In the genomic region with DNA sequence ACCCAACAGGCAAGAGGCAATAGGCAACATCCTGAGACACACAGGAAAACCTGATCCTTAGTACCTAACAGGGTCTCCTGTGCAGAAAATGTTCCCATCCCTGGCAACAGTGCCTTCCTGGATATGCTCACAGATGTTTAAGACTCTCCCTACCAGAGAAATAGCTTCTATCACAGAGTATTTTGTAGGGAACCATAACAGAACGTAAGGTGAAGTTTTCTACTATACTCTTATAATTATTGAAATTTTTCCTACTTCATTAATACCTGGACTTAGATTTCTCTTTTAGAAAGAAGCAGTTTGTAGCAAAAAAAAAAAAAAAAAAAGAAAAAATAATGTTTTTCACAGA, we compare ENCODE assay signal across 17 cellular contexts. TPM values are rescaled to one million over a fixed set of nuclear protein-coding genes. Genes with fewer than 3 reads are reported as not detected.
A peak's percentile ranks its signal among the peaks of the same experiment; 100 is the strongest.
DNase-seq lines count a peak whose midpoint lies in the region; ATAC-seq and TF ChIP-seq lines count a peak whose summit lies in the region.
"Had no signal": no experiment of that assay in that cellular context is flagged by ENCODE, and none has a peak within 500 bp of the region (broad histone marks: within the 10 kb centered on the region; RNA-seq: fewer than 3 reads in every experiment).

No MANE protein-coding gene starts in this region.

- TF ChIP-seq CTCF in CD14-positive monocyte (IDR thresholded peaks at IDR 0.05) (no peak), SU-DHL-6 (IDR thresholded peaks at IDR 0.05; ENCODE audit: insufficient read depth, low read length, poor library complexity, severe bottlenecking) (no peak)

- peak overlapping the region; percentile 56 for H3K4me2 ChIP-seq in SU-DHL-6 (ENCODE audit: low read depth, low read length, poor library complexity, severe bottlenecking)

- H3K36me3 ChIP-seq in SU-DHL-6 (ENCODE audit: low read length), result no peaks in the 10 kb centered on the region

- peaks cover 40% of the 10 kb centered on the region for H3K4me1 Mint-ChIP-seq in CD14-positive monocyte
- peaks cover 10 to 22% (median 20%) of the 10 kb centered on the region in 3 donors for H3K4me1 Mint-ChIP-seq in naive B cell

- H3K27me3 ChIP-seq in SU-DHL-6 (ENCODE audit: low read length), result no peaks in the 10 kb centered on the region
- H3K27me3 ChIP-seq: foreskin keratinocyte, testis had no signal

- H3K4me3 Mint-ChIP-seq in CD14-positive monocyte (peak overlapping the region in 1 of 2 donors; percentile 85), naive B cell (peak overlapping the region in 6 of 8 donors; percentile 65 to 82 (median 71))

- H3K27ac Mint-ChIP-seq in CD14-positive monocyte (peak overlapping the region; percentile 92 to 98 (median 93)), naive B cell (peak overlapping the region in 4 of 6 donors; percentile 24 to 82 (median 73))

- ATAC-seq in HG02943 (IDR thresholded peaks at IDR 0.05; ENCODE audit: low read depth, unreplicated experiment) (peak; percentile 2), naive B cell (ENCODE audit: low read depth in 2 of 2) (no peak), HG03342 (IDR thresholded peaks at IDR 0.05; ENCODE audit: unreplicated experiment) (no peak), HG03097 (IDR thresholded peaks at IDR 0.05; ENCODE audit: low FRiP score, unreplicated experiment) (no peak)
- ATAC-seq: foreskin keratinocyte had no signal

- H4K20me1 ChIP-seq in SU-DHL-6 (ENCODE audit: low read depth, low read length), result no peaks in the 10 kb centered on the region

- H3K9me3 Mint-ChIP-seq in CD14-positive monocyte (no peaks in the 10 kb centered on the region), naive B cell (peaks cover 0 to 5% (median 0%) of the 10 kb centered on the region in 7 donors)

- no peak overlapping the region for H2AFZ ChIP-seq in SU-DHL-6 (ENCODE audit: low read depth, low read length, severe bottlenecking)

- no peaks in the 10 kb centered on the region for H3K79me2 ChIP-seq in SU-DHL-6 (ENCODE audit: insufficient read depth, low read length)

- DNase-seq in CD14-positive monocyte (ENCODE audit: low spot score) (no peak), naive B cell (no peak), T-helper 9 cell (no peak), SIG-M5 treated with dmso at 0.1 percent for 504 hours (lab: John Stamatoyannopoulos, UW; ENCODE audit: unreplicated experiment) (no peak)
- DNase-seq: activated CD4-positive, alpha-beta T cell treated with anti-CD3 and anti-CD28 coated beads, Interleukin-2, amount 50 U/mL, for 4 hours; activated effector memory CD4-positive, alpha-beta T cell treated with Interleukin-2 at 50 U/mL for 16 hours; NCI-H2029; stimulated activated CD4-positive, alpha-beta T cell treated with anti-CD3 and anti-CD28 coated beads, Interleukin-15, amount 100 ng/mL, for 24 hours; T1000 had no signal

- H3K9me3 ChIP-seq in SU-DHL-6 (ENCODE audit: insufficient read depth, low read length), result no peaks in the 10 kb centered on the region
- H3K9me3 ChIP-seq: testis had no signal

- H3K27ac ChIP-seq in SU-DHL-6 (ENCODE audit: low read depth, low read length), result no peak overlapping the region
- H3K27ac ChIP-seq: foreskin keratinocyte, testis had no signal

- no peaks in the 10 kb centered on the region for H3F3A ChIP-seq in SU-DHL-6 (ENCODE audit: insufficient read depth)

- H3K36me3 Mint-ChIP-seq in CD14-positive monocyte (peaks cover 0 to 1% of the 10 kb centered on the region in 2 donors), naive B cell (no peaks in the 10 kb centered on the region)

- no peaks in the 10 kb centered on the region for H3K9me2 ChIP-seq in SU-DHL-6 (replicated peaks; ENCODE audit: insufficient read depth, low read length)

- H3K9ac ChIP-seq in SU-DHL-6 (ENCODE audit: low read length), result no peak overlapping the region

- intact Hi-C loops in CD14-positive monocyte (cut with micrococcal nuclease), result loop anchor here in 1 of 2 donors (2.0 kb wide), 1 partner anchor 220 kb away; a partner anchor contains a TSS

- no peak overlapping the region for H3K4me3 ChIP-seq in SU-DHL-6 (ENCODE audit: insufficient read depth, low read length, poor library complexity, severe bottlenecking)
- H3K4me3 ChIP-seq: testis had no signal

- peaks cover 0 to 2% (median under 1%) of the 10 kb centered on the region in 3 donors for H3K27me3 Mint-ChIP-seq in CD14-positive monocyte (ENCODE audit: low read depth in 3 of 3)
- no peaks in the 10 kb centered on the region for H3K27me3 Mint-ChIP-seq in naive B cell
- H3K27me3 Mint-ChIP-seq: progenitor cell of endocrine pancreas had no signal

RNA-seq across cellular contexts. Expression of a gene that starts 33.5 kb away (rescaled TPM):
- not detected for polyA plus RNA-seq in CD14-positive monocyte
- polyA plus RNA-seq in naive B cell (ENCODE audit: low read depth in 6 of 6), result not detected
- polyA plus RNA-seq: BJ, foreskin keratinocyte had no signal
